Comparison of ENCODE assay signal across 32 cellular contexts in the genomic region with DNA sequence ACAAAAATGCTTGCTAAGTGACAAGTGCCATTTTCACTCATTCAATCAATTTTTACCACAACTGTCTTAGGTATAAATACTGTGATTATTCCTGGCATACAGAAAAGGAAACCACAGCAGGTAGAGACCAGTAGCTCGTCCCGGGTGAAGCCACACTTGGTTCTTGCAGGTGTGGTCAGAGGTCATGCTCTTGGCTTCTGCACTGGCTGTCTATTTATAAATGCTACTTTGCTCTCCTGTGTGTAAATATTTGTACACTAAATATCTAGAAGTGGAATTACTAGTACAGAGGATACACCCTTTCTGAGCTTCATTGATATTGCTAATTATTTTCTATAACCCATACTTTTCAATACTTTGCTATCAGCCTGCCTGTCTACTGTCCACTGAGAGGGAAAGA.
"Had no signal": no experiment of that assay in that cellular context is flagged by ENCODE, and none has a peak within 500 bp of the region (broad histone marks: within the 10 kb centered on the region; RNA-seq: fewer than 3 reads in every experiment).

No MANE protein-coding gene starts in this region.

- H3K4me3 Mint-ChIP-seq: activated CD4-positive, alpha-beta T cell treated with anti-CD3 and anti-CD28 coated beads for 36 hours; activated naive CD8-positive, alpha-beta T cell; mesothelial cell of epicardium; naive thymus-derived CD4-positive, alpha-beta T cell; stimulated activated memory B cell treated with anti-CD40 and anti-IgM and Interleukin-4, amounts not matched to agents 10 μg/mL and 1 μg/mL and 100 μg/mL, for 72 hours; stimulated activated naive CD8-positive, alpha-beta T cell treated with anti-CD3 and anti-CD28 coated beads, Interleukin-15, amount 100 ng/mL, for 72 hours; type B pancreatic cell had no signal

- DNase-seq: activated CD4-positive, alpha-beta T cell treated with anti-CD3 and anti-CD28 coated beads for 36 hours; activated CD4-positive, alpha-beta T cell treated with anti-CD3 and anti-CD28 coated beads, Interleukin-2, amount 50 U/mL, for 4 hours; activated CD4-positive, CD25-positive, alpha-beta regulatory T cell; activated CD8-positive, alpha-beta memory T cell treated with anti-CD3 and anti-CD28 coated beads for 24 hours; activated effector memory CD4-positive, alpha-beta T cell treated with Interleukin-2 at 50 U/mL for 16 hours; activated naive CD4-positive, alpha-beta T cell treated with Interleukin-2 at 50 U/mL for 16 hours; anterior cingulate cortex; dermis blood vessel endothelial cell; effector CD4-positive, alpha-beta T cell; left ventricle myocardium inferior; naive thymus-derived CD4-positive, alpha-beta T cell; pancreas; retina; sigmoid colon; stimulated activated CD4-positive, alpha-beta T cell treated with anti-CD3 and anti-CD28 coated beads, Interleukin-1b, Interleukin-23, amount 100 ng/mL, for 48 hours; stimulated activated CD4-positive, alpha-beta T cell treated with anti-CD3 and anti-CD28 coated beads, Interleukin-4, amount 100 ng/mL, for 4 hours; stimulated activated CD8-positive, alpha-beta memory T cell treated with anti-CD3 and anti-CD28 coated beads, Interleukin-4, amount 100 ng/mL, for 48 hours; stimulated activated naive CD8-positive, alpha-beta T cell treated with anti-CD3 and anti-CD28 coated beads, Interleukin-15, amount 100 ng/mL, for 72 hours; substantia nigra; uterus had no signal

- FAIRE-seq: bronchial epithelial cell, colon, endometrium, frontal cortex, islet of Langerhans, pancreas had no signal

- H3K27me3 Mint-ChIP-seq: activated CD4-positive, alpha-beta T cell treated with anti-CD3 and anti-CD28 coated beads for 36 hours; stimulated activated memory B cell treated with anti-CD40 and anti-IgM and Interleukin-4, amounts not matched to agents 10 μg/mL and 1 μg/mL and 100 μg/mL, for 72 hours; stimulated activated naive CD8-positive, alpha-beta T cell treated with anti-CD3 and anti-CD28 coated beads, Interleukin-15, amount 100 ng/mL, for 72 hours; type B pancreatic cell had no signal

- H3K36me3 ChIP-seq: left ventricle myocardium inferior, pancreas, prostate gland, sigmoid colon, uterus had no signal

- H3K4me1 Mint-ChIP-seq: activated CD4-positive, alpha-beta T cell treated with anti-CD3 and anti-CD28 coated beads for 36 hours; mesothelial cell of epicardium; naive thymus-derived CD4-positive, alpha-beta T cell; stimulated activated memory B cell treated with anti-CD40 and anti-IgM and Interleukin-4, amounts not matched to agents 10 μg/mL and 1 μg/mL and 100 μg/mL, for 72 hours; stimulated activated naive CD8-positive, alpha-beta T cell treated with anti-CD3 and anti-CD28 coated beads, Interleukin-15, amount 100 ng/mL, for 72 hours had no signal

- H3K4me3 ChIP-seq: left ventricle myocardium inferior, pancreas, prostate gland, sigmoid colon, smooth muscle cell, uterus had no signal

- H3K4me1 ChIP-seq: prostate gland, sigmoid colon, uterus had no signal

- H3K9me3 ChIP-seq: left ventricle myocardium inferior, pancreas, prostate gland, sigmoid colon, uterus had no signal

- H3K36me3 Mint-ChIP-seq: activated naive CD8-positive, alpha-beta T cell; mesothelial cell of epicardium; naive thymus-derived CD4-positive, alpha-beta T cell; stimulated activated memory B cell treated with anti-CD40 and anti-IgM and Interleukin-4, amounts not matched to agents 10 μg/mL and 1 μg/mL and 100 μg/mL, for 72 hours; type B pancreatic cell had no signal

- H3K4me2 ChIP-seq: smooth muscle cell had no signal

- H3K9me3 Mint-ChIP-seq: mesothelial cell of epicardium; stimulated activated memory B cell treated with anti-CD40 and anti-IgM and Interleukin-4, amounts not matched to agents 10 μg/mL and 1 μg/mL and 100 μg/mL, for 72 hours; stimulated activated naive CD8-positive, alpha-beta T cell treated with anti-CD3 and anti-CD28 coated beads, Interleukin-15, amount 100 ng/mL, for 72 hours; type B pancreatic cell had no signal

- H3K27ac ChIP-seq: epithelial cell of prostate, left ventricle myocardium inferior, pancreas, prostate gland, sigmoid colon, uterus had no signal

- H3K27ac Mint-ChIP-seq: activated CD4-positive, alpha-beta T cell treated with anti-CD3 and anti-CD28 coated beads for 36 hours; activated naive CD8-positive, alpha-beta T cell; mesothelial cell of epicardium; naive thymus-derived CD4-positive, alpha-beta T cell; stimulated activated memory B cell treated with anti-CD40 and anti-IgM and Interleukin-4, amounts not matched to agents 10 μg/mL and 1 μg/mL and 100 μg/mL, for 72 hours; stimulated activated naive CD8-positive, alpha-beta T cell treated with anti-CD3 and anti-CD28 coated beads, Interleukin-15, amount 100 ng/mL, for 72 hours; type B pancreatic cell had no signal

- H3K27me3 ChIP-seq: pancreas, sigmoid colon, uterus had no signal

- ATAC-seq: activated CD4-positive, alpha-beta T cell treated with anti-CD3 and anti-CD28 coated beads for 36 hours; naive thymus-derived CD4-positive, alpha-beta T cell; stimulated activated memory B cell treated with anti-CD40 and anti-IgM and Interleukin-4, amounts not matched to agents 10 μg/mL and 1 μg/mL and 100 μg/mL, for 72 hours; stimulated activated naive CD8-positive, alpha-beta T cell treated with anti-CD3 and anti-CD28 coated beads, Interleukin-15, amount 100 ng/mL, for 72 hours had no signal
